ENCODE assay signal across 8 cellular contexts in genomic region chr12:34218193-34219045, GRCh38.
DNase-seq lines count a peak whose midpoint lies in the region; ATAC-seq and TF ChIP-seq lines count a peak whose summit lies in the region.

No MANE protein-coding gene starts in this region.

- no peak overlapping the region for H3K4me2 ChIP-seq in neural cell (ENCODE audit: low read length)

- H4K20me1 ChIP-seq in neural cell (ENCODE audit: insufficient read depth): no peaks in the 10 kb centered on the region

- TF ChIP-seq EP300 in neural cell (conservative IDR thresholded peaks at IDR 0.05; ENCODE audit: poor library complexity, severe bottlenecking): no peak

- H3K9ac ChIP-seq in HUES6 (ENCODE audit: low read length) (no peak overlapping the region), neural cell (ENCODE audit: low read length) (no peak overlapping the region), subcutaneous abdominal adipose tissue (ENCODE audit: low read length in 5 of 5) (peak overlapping the region in 3 of 5 donors; percentile 13 to 23 (median 21))

- H3K9me2 ChIP-seq in neural cell (ENCODE audit: insufficient read depth, low read length): no peaks in the 10 kb centered on the region

- ATAC-seq in GM21423 (IDR thresholded peaks at IDR 0.05; ENCODE audit: unreplicated experiment): peak; percentile 89

- no peaks in the 10 kb centered on the region for H3K79me2 ChIP-seq in neural cell (replicated peaks; ENCODE audit: insufficient read depth, low read length)

- DNase-seq in Caki2 (ENCODE audit: low read depth) (peak; percentile 64), OCI-M2 (lab: John Stamatoyannopoulos, UW; ENCODE audit: unreplicated experiment) (peak; percentile 81), fibroblast of the aortic adventitia (ENCODE audit: low read depth) (peak; percentile 65)
- peak; percentile 72 to 75 for DNase-seq in activated T-cell treated with anti-CD3 and anti-CD28 coated beads, Interleukin-2, amount 50 U/mL, for 48 hours

- in situ Hi-C loops in Caki2 (cut with HindIII; ENCODE audit: low pct_unique_long_range_greater_than_20kb, low sequenced_read_pairs): no loop called here

- no peaks in the 10 kb centered on the region for H3K4me1 ChIP-seq in HUES6 (ENCODE audit: control insufficient read depth, insufficient read depth, low read length)
- peaks cover 0 to 11% (median 9%) of the 10 kb centered on the region in 5 donors for H3K4me1 ChIP-seq in subcutaneous abdominal adipose tissue (ENCODE audit: control insufficient read depth in 5 of 5, insufficient read depth in 5 of 5, low read length in 5 of 5)

- H3F3A ChIP-seq in neural cell (ENCODE audit: insufficient read depth, low read length, poor library complexity, severe bottlenecking): no peaks in the 10 kb centered on the region

- no peaks in the 10 kb centered on the region for H3K27me3 ChIP-seq in HUES6 (ENCODE audit: control insufficient read depth, insufficient read depth, low read length)
- no peaks in the 10 kb centered on the region for H3K27me3 ChIP-seq in neural cell (ENCODE audit: insufficient read depth, low read depth, low read length)
- H3K27me3 ChIP-seq in subcutaneous abdominal adipose tissue (ENCODE audit: control insufficient read depth in 5 of 5, insufficient read depth in 4 of 5, low read length in 5 of 5): peaks cover 3 to 12% (median 4%) of the 10 kb centered on the region in 5 donors

- peak; percentile 86 for TF ChIP-seq CTCF in fibroblast of the aortic adventitia (IDR thresholded peaks at IDR 0.05; ENCODE audit: insufficient read depth, low read length)
- peak; percentile 54 for TF ChIP-seq CTCF in neural cell (IDR thresholded peaks at IDR 0.05; ENCODE audit: poor library complexity, severe bottlenecking)

- peak overlapping the region; percentile 25; the same call in 1 of the 2 replicates for H3K4me3 ChIP-seq in HUES6 (ENCODE audit: low read depth, low read length)
- H3K4me3 ChIP-seq in fibroblast of the aortic adventitia (ENCODE audit: low read depth, low read length): peak overlapping the region; percentile 46
- H3K4me3 ChIP-seq in neural cell (ENCODE audit: low read length): no peak overlapping the region
- H3K4me3 ChIP-seq in subcutaneous abdominal adipose tissue (ENCODE audit: low read depth in 1 of 5, low read length in 5 of 5): peak overlapping the region; percentile 19 to 63 (median 56)

- H3K9me3 ChIP-seq in HUES6 (ENCODE audit: control insufficient read depth, insufficient read depth, low read depth, low read length): peaks cover 53% of the 10 kb centered on the region
- H3K9me3 ChIP-seq in neural cell (ENCODE audit: low read length): peaks cover 3% of the 10 kb centered on the region
- no peaks in the 10 kb centered on the region for H3K9me3 ChIP-seq in subcutaneous abdominal adipose tissue (ENCODE audit: control insufficient read depth in 5 of 5, low read length in 5 of 5)

- H3K36me3 ChIP-seq in HUES6 (ENCODE audit: control insufficient read depth, insufficient read depth, low read length) (no peaks in the 10 kb centered on the region), neural cell (ENCODE audit: insufficient read depth, low read length) (no peaks in the 10 kb centered on the region), subcutaneous abdominal adipose tissue (ENCODE audit: control insufficient read depth in 5 of 5, insufficient read depth in 5 of 5, low read length in 5 of 5) (no peaks in the 10 kb centered on the region)

- no peak overlapping the region for H2AFZ ChIP-seq in neural cell (ENCODE audit: low read depth, low read length)

- TF ChIP-seq RAD21 in neural cell (conservative IDR thresholded peaks at IDR 0.05): peak; percentile 60

- no peak overlapping the region for H3K27ac ChIP-seq in HUES6 (ENCODE audit: low read depth, low read length)
- H3K27ac ChIP-seq in neural cell (ENCODE audit: low read length): no peak overlapping the region
- no peak overlapping the region for H3K27ac ChIP-seq in subcutaneous abdominal adipose tissue (ENCODE audit: low read depth, low read length)

TF ChIP-seq in neural cell, 6 proteins besides CTCF, POLR2A, EP300 and RAD21:
- TF ChIP-seq POLR2AphosphoS5 (IDR thresholded peaks at IDR 0.05) (no peak), SMC3 (conservative IDR thresholded peaks at IDR 0.05; ENCODE audit: poor library complexity) (peak; percentile 64)

Comparison
In these comparisons a context has a peak if more than half of its experiments do, and no peak if none do; other contexts are left out.
1. H3K9ac ChIP-seq: peak in subcutaneous abdominal adipose tissue (3 of 5); none in HUES6 (single experiment) and neural cell (single experiment).
2. Peak in every context shown above with its lines, with median percentiles within 50 percentile points of each other: DNase-seq.